Comparison of ENCODE assay signal across 32 cellular contexts in the genomic region with DNA sequence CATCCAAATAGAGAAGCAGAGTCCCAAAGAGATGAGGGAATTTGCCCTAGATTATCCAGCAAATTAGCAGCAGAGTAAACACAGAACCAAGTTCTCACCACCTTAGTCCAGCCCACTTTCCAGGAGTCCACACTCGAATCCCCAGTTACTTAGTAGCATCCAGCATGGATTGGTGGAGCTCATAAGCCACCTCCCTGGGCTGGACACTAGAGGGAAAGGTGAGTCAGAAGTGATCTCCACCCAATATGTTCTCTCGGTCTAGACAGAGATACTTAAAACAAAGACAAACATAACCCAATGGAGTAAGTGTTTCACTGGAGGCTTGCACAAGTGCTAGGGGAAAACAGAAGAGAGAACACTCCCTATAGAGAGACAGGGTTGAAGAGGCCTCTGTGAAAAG.
DNase-seq lines count a peak whose midpoint lies in the region; ATAC-seq and TF ChIP-seq lines count a peak whose summit lies in the region.
"Had no signal": no experiment of that assay in that cellular context is flagged by ENCODE, and none has a peak within 500 bp of the region (broad histone marks: within the 10 kb centered on the region; RNA-seq: fewer than 3 reads in every experiment).

No MANE protein-coding gene starts in this region.

- peak; percentile 56; the same call in 2 of the 3 replicates for ATAC-seq in RWPE2 (ENCODE audit: low read depth)
- ATAC-seq in esophagus mucosa: peak; percentile 95
- ATAC-seq in lung (ENCODE audit: insufficient read depth, low FRiP score): peak; percentile 87
- no peak for ATAC-seq in HG03439 (IDR thresholded peaks at IDR 0.05; ENCODE audit: unreplicated experiment)
- ATAC-seq: K562, left ventricle myocardium superior, natural killer cell had no signal

- H3K4me1 Mint-ChIP-seq in activated CD4-positive, alpha-beta T cell treated with anti-CD3 and anti-CD28 coated beads, Interleukin-2, amount 10 ng/mL, durations not matched to agents 24 days and 14 days: no peaks in the 10 kb centered on the region
- H3K4me1 Mint-ChIP-seq: activated CD4-positive, alpha-beta memory T cell treated with anti-CD3 and anti-CD28 coated beads, Interleukin-2, amount 10 ng/mL, durations not matched to agents 7 days and 5 days; immature natural killer cell; natural killer cell had no signal

- peaks cover 5% of the 10 kb centered on the region for H3K9me3 Mint-ChIP-seq in activated CD4-positive, alpha-beta T cell treated with anti-CD3 and anti-CD28 coated beads, Interleukin-2, amount 10 ng/mL, durations not matched to agents 24 days and 14 days
- H3K9me3 Mint-ChIP-seq: activated CD4-positive, alpha-beta memory T cell treated with anti-CD3 and anti-CD28 coated beads, Interleukin-2, amount 10 ng/mL, durations not matched to agents 7 days and 5 days; natural killer cell had no signal

- H3K36me3 ChIP-seq in GM06990 (ENCODE audit: control insufficient read depth, insufficient read depth, low read length) (no peaks in the 10 kb centered on the region), RWPE2 (ENCODE audit: low read depth) (no peaks in the 10 kb centered on the region), lung (ENCODE audit: control insufficient read depth in 2 of 2, insufficient read depth in 2 of 2, low read length in 2 of 2) (no peaks in the 10 kb centered on the region), thyroid gland (no peaks in the 10 kb centered on the region)
- H3K36me3 ChIP-seq: BLaER1, sigmoid colon, transverse colon had no signal

- WGBS in lung, 2 donors: 57 to 79% methylated on average over 2 of the region's 2 CpGs
- WGBS in thyroid gland, 2 donors: 56 to 59% methylated on average over 2 of the region's 2 CpGs

- no peaks in the 10 kb centered on the region for H3K4me1 ChIP-seq in RWPE2 (ENCODE audit: insufficient read depth, poor library complexity, severe bottlenecking)
- H3K4me1 ChIP-seq in lung (ENCODE audit: control insufficient read depth in 2 of 2, insufficient read depth in 2 of 2, low read length in 2 of 2): no peaks in the 10 kb centered on the region
- H3K4me1 ChIP-seq in thyroid gland: no peaks in the 10 kb centered on the region
- H3K4me1 ChIP-seq: BLaER1, sigmoid colon, transverse colon had no signal

- no peaks in the 10 kb centered on the region for H3K9me3 ChIP-seq in RWPE2 (ENCODE audit: severe bottlenecking)
- H3K9me3 ChIP-seq in lung (ENCODE audit: control insufficient read depth in 2 of 2, insufficient read depth in 1 of 2, low read length in 1 of 2): no peaks in the 10 kb centered on the region
- no peaks in the 10 kb centered on the region for H3K9me3 ChIP-seq in thyroid gland
- H3K9me3 ChIP-seq: BLaER1, sigmoid colon, SK-N-SH, transverse colon had no signal

- no peak overlapping the region for H3K27ac ChIP-seq in RWPE2 (ENCODE audit: poor library complexity, severe bottlenecking)
- no peak overlapping the region for H3K27ac ChIP-seq in lung (ENCODE audit: low read depth in 1 of 2, low read length in 1 of 2)
- H3K27ac ChIP-seq in thyroid gland: no peak overlapping the region
- H3K27ac ChIP-seq: BLaER1, dorsolateral prefrontal cortex, sigmoid colon had no signal

- H3K4me3 Mint-ChIP-seq in activated CD4-positive, alpha-beta T cell treated with anti-CD3 and anti-CD28 coated beads, Interleukin-2, amount 10 ng/mL, durations not matched to agents 24 days and 14 days: no peak overlapping the region
- H3K4me3 Mint-ChIP-seq: activated CD4-positive, alpha-beta memory T cell treated with anti-CD3 and anti-CD28 coated beads, Interleukin-2, amount 10 ng/mL, durations not matched to agents 7 days and 5 days; activated T-helper 1 cell treated with anti-CD3 and anti-CD28 coated beads, Interleukin-12 subunit alpha, Interleukin-12 subunit beta, Interleukin-2, Interleukin-4 antibody, amounts not matched to agents 30 ng/mL and 10 ng/mL and 1 ng/mL, durations not matched to agents 14 hours and 24 hours and 36 hours; immature natural killer cell; natural killer cell; T-helper 1 cell treated with Interleukin-12 subunit alpha and Interleukin-12 subunit beta and Interleukin-4 antibody, amounts not matched to agents 30 μg/mL and 1 μg/mL, for 36 hours had no signal

- H3K27me3 ChIP-seq in GM06990 (replicated peaks; ENCODE audit: control insufficient read depth, insufficient read depth, low read length) (no peaks in the 10 kb centered on the region), RWPE2 (ENCODE audit: insufficient read depth, poor library complexity, severe bottlenecking) (no peaks in the 10 kb centered on the region), lung (ENCODE audit: control insufficient read depth, insufficient read depth) (no peaks in the 10 kb centered on the region), thyroid gland (no peaks in the 10 kb centered on the region)
- H3K27me3 ChIP-seq: BLaER1, sigmoid colon, transverse colon had no signal

- no peak overlapping the region for H3K27ac Mint-ChIP-seq in activated CD4-positive, alpha-beta T cell treated with anti-CD3 and anti-CD28 coated beads, Interleukin-2, amount 10 ng/mL, durations not matched to agents 24 days and 14 days
- H3K27ac Mint-ChIP-seq: activated CD4-positive, alpha-beta memory T cell treated with anti-CD3 and anti-CD28 coated beads, Interleukin-2, amount 10 ng/mL, durations not matched to agents 7 days and 5 days; activated T-helper 1 cell treated with anti-CD3 and anti-CD28 coated beads, Interleukin-12 subunit alpha, Interleukin-12 subunit beta, Interleukin-2, Interleukin-4 antibody, amounts not matched to agents 30 ng/mL and 10 ng/mL and 1 ng/mL, durations not matched to agents 14 hours and 24 hours and 36 hours; immature natural killer cell; natural killer cell; progenitor cell of endocrine pancreas; T-helper 1 cell treated with Interleukin-12 subunit alpha and Interleukin-12 subunit beta and Interleukin-4 antibody, amounts not matched to agents 30 μg/mL and 1 μg/mL, for 36 hours had no signal

- H3K36me3 Mint-ChIP-seq in activated CD4-positive, alpha-beta T cell treated with anti-CD3 and anti-CD28 coated beads, Interleukin-2, amount 10 ng/mL, durations not matched to agents 24 days and 14 days (ENCODE audit: low read depth): no peaks in the 10 kb centered on the region
- H3K36me3 Mint-ChIP-seq: immature natural killer cell, natural killer cell had no signal

- TF ChIP-seq CTCF in GM06990 (IDR thresholded peaks at IDR 0.05; ENCODE audit: insufficient read depth, low read length, poor library complexity, severe bottlenecking) (peak; percentile 18), RWPE2 (IDR thresholded peaks at IDR 0.05; ENCODE audit: poor library complexity, severe bottlenecking) (no peak), lung (IDR thresholded peaks at IDR 0.05; ENCODE audit: control extremely low read depth, extremely low read depth) (no peak), thyroid gland (IDR thresholded peaks at IDR 0.05) (no peak)

- TF ChIP-seq POLR2A in thyroid gland (IDR thresholded peaks at IDR 0.05): no peak

- peaks cover 3% of the 10 kb centered on the region for H3K27me3 Mint-ChIP-seq in activated CD4-positive, alpha-beta T cell treated with anti-CD3 and anti-CD28 coated beads, Interleukin-2, amount 10 ng/mL, durations not matched to agents 24 days and 14 days
- H3K27me3 Mint-ChIP-seq: activated CD4-positive, alpha-beta memory T cell treated with anti-CD3 and anti-CD28 coated beads, Interleukin-2, amount 10 ng/mL, durations not matched to agents 7 days and 5 days had no signal

- intact Hi-C loops in activated CD4-positive, alpha-beta T cell treated with anti-CD3 and anti-CD28 coated beads, Interleukin-2, amount 10 ng/mL, durations not matched to agents 24 days and 14 days (cut with micrococcal nuclease): no loop called here
- intact Hi-C loops in thyroid gland (cut with DNase I): no loop called here

- H3K4me3 ChIP-seq in GM06990 (replicated peaks; ENCODE audit: low read depth, low read length) (no peak overlapping the region), RWPE2 (ENCODE audit: severe bottlenecking) (no peak overlapping the region), lung (no peak overlapping the region), thyroid gland (replicated peaks in 1 of 3) (no peak overlapping the region)
- H3K4me3 ChIP-seq: BLaER1, dorsolateral prefrontal cortex, K562, sigmoid colon, transverse colon had no signal

- DNase-seq in GM06990 (ENCODE audit: extremely low read depth, insufficient read length): no peak
- no peak for DNase-seq in RWPE2 (ENCODE audit: low spot score)
- peak; percentile 40 for DNase-seq in lung (ENCODE audit: low spot score)
- DNase-seq in activated CD4-positive, alpha-beta T cell treated with anti-CD3 and anti-CD28 coated beads, Interleukin-2, amount 10 ng/mL, durations not matched to agents 24 days and 14 days: no peak
- no peak for DNase-seq in HUDEP-2 (lab: John Stamatoyannopoulos, UW; ENCODE audit: unreplicated experiment in 76 of 76)
- no peak for DNase-seq in thyroid gland
- DNase-seq: activated CD4-positive, alpha-beta memory T cell treated with anti-CD3 and anti-CD28 coated beads, Interleukin-2, amount 10 ng/mL, durations not matched to agents 7 days and 5 days; activated CD4-positive, CD25-positive, alpha-beta regulatory T cell treated with anti-CD3 and anti-CD28 coated beads, Interleukin-2, amount 50 U/mL, for 72 hours; activated CD8-positive, alpha-beta memory T cell treated with anti-CD3 and anti-CD28 coated beads, Interleukin-2, amount 50 U/mL, for 48 hours; activated naive CD4-positive, alpha-beta T cell treated with Interleukin-2 at 50 U/mL for 16 hours; dorsolateral prefrontal cortex; HCEC 1CT; immature natural killer cell; left ventricle myocardium superior; natural killer cell; NCI-H1105; NCI-H187 treated with DMSO at 0.1 percent for 48 hours; NCI-H2171; nucleus accumbens; RPMI8226; sigmoid colon; SK-N-SH; stimulated activated CD4-positive, alpha-beta T cell treated with anti-CD3 and anti-CD28 coated beads, Interleukin-12 subunit alpha, Interleukin-12 subunit beta, amount 100 ng/mL, for 4 hours; stimulated activated CD4-positive, alpha-beta T cell treated with anti-CD3 and anti-CD28 coated beads, Interleukin-4, amount 100 ng/mL, for 1 hour; transverse colon had no signal
